ENCODE assay signal across 12 cellular contexts in genomic region chr11:63761870-63762661, GRCh38. TPM values are rescaled to one million over a fixed set of nuclear protein-coding genes. Genes with fewer than 3 reads are reported as not detected.
DNase-seq lines count a peak whose midpoint lies in the region; ATAC-seq and TF ChIP-seq lines count a peak whose summit lies in the region.
"Had no signal": no experiment of that assay in that cellular context is flagged by ENCODE, and none has a peak within 500 bp of the region (broad histone marks: within the 10 kb centered on the region; RNA-seq: fewer than 3 reads in every experiment).

No MANE protein-coding gene starts in this region.

- H3K4me1 Mint-ChIP-seq in T-helper 17 cell = peaks cover 2% of the 10 kb centered on the region

- H3K36me3 Mint-ChIP-seq in T-helper 17 cell (ENCODE audit: low read depth) = no peaks in the 10 kb centered on the region
- H3K36me3 Mint-ChIP-seq: activated naive CD8-positive, alpha-beta T cell treated with anti-CD3 and anti-CD28 coated beads, Interleukin-2, amount 10 ng/mL, durations not matched to agents 7 days and 5 days had no signal

- peaks cover 8% of the 10 kb centered on the region for H3K79me2 ChIP-seq in DND-41 (ENCODE audit: insufficient read depth, low read length)
- H3K79me2 ChIP-seq in trophoblast cell (ENCODE audit: control insufficient read depth, insufficient read depth, low read length, poor library complexity) = peaks cover 12% of the 10 kb centered on the region

- H4K20me1 ChIP-seq in DND-41 (ENCODE audit: insufficient read depth, low read length) = peaks cover 19% of the 10 kb centered on the region

- H3K4me2 ChIP-seq in DND-41 (ENCODE audit: insufficient read depth, low read length) = no peak overlapping the region
- peak overlapping the region; percentile 69 for H3K4me2 ChIP-seq in trophoblast cell (ENCODE audit: low read length)

- no peak overlapping the region for H3K4ac ChIP-seq in trophoblast cell (ENCODE audit: low read depth, low read length)

- H4K8ac ChIP-seq in trophoblast cell (ENCODE audit: low read depth, low read length) = peak overlapping the region; percentile 86

- H4K12ac ChIP-seq in trophoblast cell (ENCODE audit: low read depth, low read length) = peak overlapping the region; percentile 56

- H3K9ac ChIP-seq in DND-41 (ENCODE audit: low read depth, low read length) (no peak overlapping the region), trophoblast cell (ENCODE audit: low read length) (no peak overlapping the region)

- no peak overlapping the region for H2BK5ac ChIP-seq in trophoblast cell (ENCODE audit: low read depth, low read length, poor library complexity)

- H3K4me1 ChIP-seq in DND-41 (ENCODE audit: insufficient read depth, low read length) (peaks cover 13% of the 10 kb centered on the region), left ventricle myocardium inferior (peaks cover 50% of the 10 kb centered on the region), trophoblast cell (ENCODE audit: control insufficient read depth in 1 of 2, insufficient read depth in 2 of 2, low read length in 2 of 2) (peaks cover 41 to 48% of the 10 kb centered on the region in 2 experiments)

- H3K4me3 ChIP-seq in DND-41 (ENCODE audit: low read depth in 1 of 2, low read length in 2 of 2) (no peak overlapping the region), left ventricle myocardium inferior (peak overlapping the region; percentile 66), trophoblast cell (ENCODE audit: low read depth, low read length) (no peak overlapping the region)

- no peak overlapping the region for H4K91ac ChIP-seq in trophoblast cell (ENCODE audit: low read depth, low read length)

- peaks cover 59% of the 10 kb centered on the region for H3K36me3 ChIP-seq in DND-41 (ENCODE audit: insufficient read depth, low read length)
- peaks cover 19% of the 10 kb centered on the region for H3K36me3 ChIP-seq in left ventricle myocardium inferior
- peaks cover 39 to 52% of the 10 kb centered on the region in 2 experiments for H3K36me3 ChIP-seq in trophoblast cell (ENCODE audit: control insufficient read depth in 1 of 2, insufficient read depth in 2 of 2, low read length in 2 of 2)

- no peaks in the 10 kb centered on the region for H3K27me3 Mint-ChIP-seq in T-helper 17 cell
- H3K27me3 Mint-ChIP-seq: activated naive CD8-positive, alpha-beta T cell treated with anti-CD3 and anti-CD28 coated beads, Interleukin-2, amount 10 ng/mL, durations not matched to agents 7 days and 5 days; CD8-positive, alpha-beta memory T cell had no signal

- no peak overlapping the region for H3K23ac ChIP-seq in trophoblast cell (ENCODE audit: low read length)

- H3K9me3 ChIP-seq in DND-41 (ENCODE audit: insufficient read depth, low read length, severe bottlenecking) (no peaks in the 10 kb centered on the region), T-helper 17 cell (ENCODE audit: control insufficient read depth, low read length, poor library complexity, severe bottlenecking) (no peaks in the 10 kb centered on the region), left ventricle myocardium inferior (replicated peaks) (no peaks in the 10 kb centered on the region), trophoblast cell (ENCODE audit: insufficient read depth, low read depth, low read length) (no peaks in the 10 kb centered on the region)

- intact Hi-C loops in left ventricle myocardium inferior (cut with micrococcal nuclease) = no loop called here

- H2AFZ ChIP-seq in DND-41 (ENCODE audit: low read depth, low read length) (no peak overlapping the region), trophoblast cell (ENCODE audit: insufficient read depth, low read length, poor library complexity) (no peak overlapping the region)

- H3K27me3 ChIP-seq in DND-41 (ENCODE audit: insufficient read depth, low read length, poor library complexity) = no peaks in the 10 kb centered on the region
- H3K27me3 ChIP-seq in left ventricle myocardium inferior (ENCODE audit: low read depth) = no peaks in the 10 kb centered on the region
- no peaks in the 10 kb centered on the region for H3K27me3 ChIP-seq in trophoblast cell (ENCODE audit: insufficient read depth, low read length)

- no peak overlapping the region for H2BK12ac ChIP-seq in trophoblast cell (ENCODE audit: low read length)

- DNase-seq in DND-41 (no peak), T-helper 17 cell (no peak), left ventricle myocardium inferior (peak; percentile 33), trophoblast cell (no peak), LoVo (ENCODE audit: low spot score) (no peak), GM10266 (ENCODE audit: extremely low spot score) (no peak), MV-4-11 (lab: John Stamatoyannopoulos, UW) (no peak)
- DNase-seq: activated naive CD8-positive, alpha-beta T cell treated with anti-CD3 and anti-CD28 coated beads, Interleukin-2, amount 10 ng/mL, durations not matched to agents 7 days and 5 days; CD8-positive, alpha-beta memory T cell; kidney glomerular epithelial cell; NCI-H2081 treated with DMSO at 0.1 percent for 48 hours had no signal

- peaks cover 19% of the 10 kb centered on the region for H3K79me1 ChIP-seq in trophoblast cell (ENCODE audit: low read length)

- H3K4me3 Mint-ChIP-seq in T-helper 17 cell = no peak overlapping the region
- H3K4me3 Mint-ChIP-seq: activated naive CD8-positive, alpha-beta T cell treated with anti-CD3 and anti-CD28 coated beads, Interleukin-2, amount 10 ng/mL, durations not matched to agents 7 days and 5 days had no signal

- peak overlapping the region; percentile 5 for H3K18ac ChIP-seq in trophoblast cell (ENCODE audit: low read length)

- H3K14ac ChIP-seq in trophoblast cell (ENCODE audit: low read length) = peak overlapping the region; percentile 76

- H2AK5ac ChIP-seq in trophoblast cell (ENCODE audit: low read length) = no peak overlapping the region

- TF ChIP-seq CTCF in DND-41 (IDR thresholded peaks at IDR 0.05; ENCODE audit: borderline replicate concordance, extremely low read depth, low read length, poor library complexity, severe bottlenecking) = no peak
- no peak for TF ChIP-seq CTCF in left ventricle myocardium inferior (IDR thresholded peaks at IDR 0.05; ENCODE audit: borderline replicate concordance)
- TF ChIP-seq CTCF in GM10266 (IDR thresholded peaks at IDR 0.05; ENCODE audit: control insufficient read depth, insufficient read depth, low read depth, missing control alignments) = no peak

- peak overlapping the region; percentile 8 for H3K27ac Mint-ChIP-seq in T-helper 17 cell
- H3K27ac Mint-ChIP-seq: activated naive CD8-positive, alpha-beta T cell treated with anti-CD3 and anti-CD28 coated beads, Interleukin-2, amount 10 ng/mL, durations not matched to agents 7 days and 5 days had no signal

- no CpG with 5 or more reads among the region's 35 CpGs for WGBS in trophoblast cell (ENCODE audit: extremely low coverage, insufficient coverage, insufficient read length)

- H2BK120ac ChIP-seq in trophoblast cell (ENCODE audit: insufficient read depth, low read length, poor library complexity) = no peak overlapping the region

- H3K27ac ChIP-seq in DND-41 (ENCODE audit: low read length) (no peak overlapping the region), left ventricle myocardium inferior (replicated peaks) (peak overlapping the region; percentile 71), trophoblast cell (ENCODE audit: low read depth, low read length) (no peak overlapping the region)

- ATAC-seq in DND-41 (ENCODE audit: insufficient read depth, low read depth) (peak; percentile 13; the same call in 1 of the 3 replicates), T-helper 17 cell (no peak), HG03521 (IDR thresholded peaks at IDR 0.05; ENCODE audit: unreplicated experiment) (no peak)

RNA-seq across cellular contexts. Expression of gene ZFTA, which starts 6.5 kb away (rescaled TPM):
- 1 to 10 TPM; 1.1 to 1.9 TPM for total RNA-seq in T-helper 17 cell
- 11.5 TPM for total RNA-seq in left ventricle myocardium inferior
- 15.5 and 15.8 TPM in 2 replicates for polyA plus RNA-seq in trophoblast cell (2013)

RNA-seq across cellular contexts. Expression of gene SPINDOC, which starts 51.2 kb away (rescaled TPM):
- total RNA-seq in T-helper 17 cell (1 to 10 TPM; 8.5 to 9.4 TPM), left ventricle myocardium inferior (14.0 TPM)
- 47.1 and 48.8 TPM in 2 replicates for polyA plus RNA-seq in trophoblast cell (2013)
